Comparison of ENCODE assay signal across 8 cellular contexts in the genomic region with DNA sequence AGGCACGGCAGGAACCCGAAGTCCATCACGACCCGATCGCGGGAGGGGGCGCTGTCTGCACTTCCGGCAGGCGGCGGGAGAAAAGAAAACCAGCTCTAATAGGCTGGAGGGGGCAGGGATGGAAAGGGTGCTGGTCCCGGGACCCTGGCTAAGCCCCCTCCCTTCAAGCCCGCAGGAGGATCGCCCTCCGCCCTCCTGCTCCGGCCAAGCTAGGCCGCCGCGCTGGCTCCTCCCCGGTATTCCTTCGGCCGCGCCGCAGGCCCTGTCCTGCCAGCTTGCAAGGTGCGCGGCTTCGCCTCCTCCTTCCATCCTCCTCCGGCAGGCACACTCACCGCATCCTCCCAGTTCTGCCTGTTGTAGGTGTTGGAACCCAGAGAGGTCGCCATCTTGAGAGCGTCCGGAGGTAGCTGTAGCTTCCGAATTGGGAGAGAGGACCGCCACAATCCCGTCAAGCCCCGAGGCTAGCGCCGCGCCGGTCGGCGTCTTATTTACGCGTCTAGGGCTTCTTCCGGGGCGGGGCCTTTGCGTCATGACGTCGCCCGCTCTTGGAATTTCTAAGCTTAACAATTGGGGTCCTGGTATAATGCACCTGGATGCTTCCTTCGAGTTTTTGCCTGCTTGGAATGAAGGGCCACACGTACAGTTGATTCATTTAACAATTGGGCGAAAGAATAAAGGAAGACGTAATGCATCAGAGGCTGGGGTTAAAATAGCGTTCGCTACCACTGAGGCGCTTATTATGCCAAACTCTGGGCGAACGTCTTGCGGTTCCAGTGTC. TPM values are rescaled to one million over a fixed set of nuclear protein-coding genes. Genes with fewer than 3 reads are reported as not detected.
DNase-seq lines count a peak whose midpoint lies in the region; ATAC-seq, FAIRE-seq and TF ChIP-seq lines count a peak whose summit lies in the region.

A gene (minus strand): TSS at position 463 of the 778 bp plus-strand sequence. CDS start 77 bp downstream, at position 386.

- peaks cover 7% of the 10 kb centered on the region for H3K4me1 Mint-ChIP-seq in activated CD8-positive, alpha-beta memory T cell treated with anti-CD3 and anti-CD28 coated beads, Interleukin-2, amount 10 ng/mL, durations not matched to agents 7 days and 5 days
- H3K4me1 Mint-ChIP-seq in mesothelial cell of epicardium, result peaks cover 3% of the 10 kb centered on the region

- H3K36me3 Mint-ChIP-seq in activated CD8-positive, alpha-beta memory T cell treated with anti-CD3 and anti-CD28 coated beads, Interleukin-2, amount 10 ng/mL, durations not matched to agents 7 days and 5 days, result peaks cover 17% of the 10 kb centered on the region
- peaks cover 9% of the 10 kb centered on the region for H3K36me3 Mint-ChIP-seq in mesothelial cell of epicardium

- TF ChIP-seq CTCF in mesothelial cell of epicardium (IDR thresholded peaks at IDR 0.05; ENCODE audit: unreplicated experiment), result peak; percentile 19

- in situ Hi-C loops in Caki2 (cut with HindIII; ENCODE audit: low pct_unique_long_range_greater_than_20kb, low sequenced_read_pairs), result no loop called here

- ATAC-seq in GM21360 (IDR thresholded peaks at IDR 0.05; ENCODE audit: unreplicated experiment), result peak; percentile 94
- peak; percentile 97 for ATAC-seq in activated CD8-positive, alpha-beta memory T cell treated with anti-CD3 and anti-CD28 coated beads, Interleukin-2, amount 10 ng/mL, durations not matched to agents 7 days and 5 days

- H3K27me3 Mint-ChIP-seq in activated CD8-positive, alpha-beta memory T cell treated with anti-CD3 and anti-CD28 coated beads, Interleukin-2, amount 10 ng/mL, durations not matched to agents 7 days and 5 days, result no peaks in the 10 kb centered on the region
- no peaks in the 10 kb centered on the region for H3K27me3 Mint-ChIP-seq in mesothelial cell of epicardium (ENCODE audit: low read depth)

- DNase-seq in Caki2 (ENCODE audit: low read depth) (peak; percentile 77), HT1080 (ENCODE audit: low read depth) (peak; percentile 89), NOMO-1 treated with dmso at 0.1 percent for 144 hours (lab: John Stamatoyannopoulos, UW; ENCODE audit: unreplicated experiment) (peak; percentile 86), mesothelial cell of epicardium (ENCODE audit: low spot score in 2 of 2, unreplicated experiment in 2 of 2) (peak; percentile 72 to 89)
- peak; percentile 95 for DNase-seq in activated CD8-positive, alpha-beta memory T cell treated with anti-CD3 and anti-CD28 coated beads, Interleukin-2, amount 10 ng/mL, durations not matched to agents 7 days and 5 days
- peak; percentile 82 to 85 for DNase-seq in stimulated activated CD8-positive, alpha-beta memory T cell treated with anti-CD3 and anti-CD28 coated beads, Interleukin-15, amount 100 ng/mL, for 48 hours (ENCODE audit: low read depth in 2 of 2)

- H3K4me3 Mint-ChIP-seq in activated CD8-positive, alpha-beta memory T cell treated with anti-CD3 and anti-CD28 coated beads, Interleukin-2, amount 10 ng/mL, durations not matched to agents 7 days and 5 days, result no peak within 1 kb of the TSS
- no peak within 1 kb of the TSS for H3K4me3 Mint-ChIP-seq in mesothelial cell of epicardium

- no peak within 1 kb of the TSS for H3K27ac Mint-ChIP-seq in activated CD8-positive, alpha-beta memory T cell treated with anti-CD3 and anti-CD28 coated beads, Interleukin-2, amount 10 ng/mL, durations not matched to agents 7 days and 5 days
- H3K27ac Mint-ChIP-seq in mesothelial cell of epicardium, result no peak within 1 kb of the TSS

- FAIRE-seq in endometrium (lab: Jason Lieb, UNC), result peak; percentile 76

- H3K9me3 Mint-ChIP-seq in activated CD8-positive, alpha-beta memory T cell treated with anti-CD3 and anti-CD28 coated beads, Interleukin-2, amount 10 ng/mL, durations not matched to agents 7 days and 5 days (ENCODE audit: low read depth), result no peaks in the 10 kb centered on the region
- H3K9me3 Mint-ChIP-seq in mesothelial cell of epicardium, result no peaks in the 10 kb centered on the region

- CTCF ChIA-PET in activated CD8-positive, alpha-beta memory T cell treated with anti-CD3 and anti-CD28 coated beads, Interleukin-2, amount 10 ng/mL, durations not matched to agents 7 days and 5 days (lab: Charles Lee), result interaction anchor here (0.7 to 6.1 kb wide), 33 partner anchors 9 to 552 kb away, joined by 3 to 73 read pairs (median 5); a partner anchor contains a TSS

RNA-seq across cellular contexts. Expression of the gene that starts here (rescaled TPM):
- total RNA-seq in Caki2 (2014; rRNA removed; shearing (Covaris generic); ENCODE audit: low replicate concordance), result 21.7 and 23.7 TPM in 2 replicates
- total RNA-seq in HT1080 (2014; rRNA removed; shearing (Covaris generic)), result 38.7 and 48.1 TPM in 2 replicates
- polyA plus RNA-seq in HT1080 (2015; cell fraction: cytosol; rRNA removed), result 37.9 and 40.9 TPM in 2 replicates
- 80.8 and 89.9 TPM in 2 replicates for polyA plus RNA-seq in HT1080 (2015; cell fraction: nucleus; rRNA removed)
- total RNA-seq in activated CD8-positive, alpha-beta memory T cell treated with anti-CD3 and anti-CD28 coated beads, Interleukin-2, amount 10 ng/mL, durations not matched to agents 7 days and 5 days, result 10 to 100 TPM; 63.3 to 78.7 TPM
- 64.3 to 66.8 TPM (median 66.7 TPM) in 3 replicates for total RNA-seq in mesothelial cell of epicardium

Comparison
In these comparisons a context has a peak if more than half of its experiments do, and no peak if none do; other contexts are left out.
1. Peak in every context shown above with its lines: DNase-seq and ATAC-seq.